Comparison of ENCODE assay signal across 27 cellular contexts in genomic region chr2:120821446-120822160, GRCh38.
DNase-seq lines count a peak whose midpoint lies in the region; ATAC-seq and TF ChIP-seq lines count a peak whose summit lies in the region.
"Had no signal": no experiment of that assay in that cellular context is flagged by ENCODE, and none has a peak within 500 bp of the region (broad histone marks: within the 10 kb centered on the region; RNA-seq: fewer than 3 reads in every experiment).

No MANE protein-coding gene starts in this region.

- H3K4me3 ChIP-seq in AG10803 (ENCODE audit: low read length) (peak overlapping the region; percentile 56), SJCRH30 (peak overlapping the region; percentile 59), mesenchymal stem cell (ENCODE audit: insufficient read depth in 1 of 2, low read depth in 1 of 2, low read length in 2 of 2) (peak overlapping the region in 1 of 2 experiments; percentile 64), skeletal muscle satellite cell (ENCODE audit: low read length) (peak overlapping the region; percentile 41)
- H3K4me3 ChIP-seq: body of pancreas, lung, PC-9, psoas muscle, upper lobe of left lung had no signal

- peak overlapping the region; percentile 27 for H2BK120ac ChIP-seq in mesenchymal stem cell (ENCODE audit: low read depth, low read length)

- H3K27me3 ChIP-seq in SJCRH30: no peaks in the 10 kb centered on the region
- H3K27me3 ChIP-seq in mesenchymal stem cell (ENCODE audit: control insufficient read depth in 1 of 2, insufficient read depth in 1 of 2, low read length in 2 of 2): no peaks in the 10 kb centered on the region
- no peaks in the 10 kb centered on the region for H3K27me3 ChIP-seq in skeletal muscle satellite cell (ENCODE audit: control insufficient read depth, insufficient read depth, low read length)
- H3K27me3 ChIP-seq: body of pancreas, upper lobe of left lung had no signal

- peak overlapping the region; percentile 12 for H4K91ac ChIP-seq in mesenchymal stem cell (ENCODE audit: low read length)

- H2BK15ac ChIP-seq in mesenchymal stem cell (ENCODE audit: low read depth, poor library complexity, severe bottlenecking): peak overlapping the region; percentile 67

- H3K4ac ChIP-seq in mesenchymal stem cell (ENCODE audit: low read depth in 1 of 2, low read length in 2 of 2): peak overlapping the region; percentile 15 to 68

- no peak overlapping the region for H2AFZ ChIP-seq in mesenchymal stem cell (ENCODE audit: low read depth, low read length)
- H2AFZ ChIP-seq: PC-9 had no signal

- peak overlapping the region; percentile 25 for H2AK5ac ChIP-seq in mesenchymal stem cell (ENCODE audit: low read length, severe bottlenecking)

- H3K36me3 ChIP-seq in SJCRH30: no peaks in the 10 kb centered on the region
- peaks cover 0 to 13% of the 10 kb centered on the region in 2 experiments for H3K36me3 ChIP-seq in mesenchymal stem cell (ENCODE audit: control insufficient read depth in 1 of 2, insufficient read depth in 2 of 2, low read depth in 1 of 2, low read length in 2 of 2)
- no peaks in the 10 kb centered on the region for H3K36me3 ChIP-seq in skeletal muscle satellite cell (ENCODE audit: insufficient read depth, low read length)
- H3K36me3 ChIP-seq: upper lobe of left lung, WERI-Rb-1 had no signal

- no peak overlapping the region for H2BK5ac ChIP-seq in mesenchymal stem cell (ENCODE audit: low read depth, low read length, poor library complexity, severe bottlenecking)

- no peak for ATAC-seq in HG02938 (IDR thresholded peaks at IDR 0.05; ENCODE audit: unreplicated experiment)
- ATAC-seq: activated naive CD8-positive, alpha-beta T cell treated with anti-CD3 and anti-CD28 coated beads, Interleukin-2, amount 50 U/mL, for 24 hours; activated T-cell treated with anti-CD3 and anti-CD28 coated beads, Interleukin-2, amount 50 U/mL, for 4 hours had no signal

- H3K4me2 ChIP-seq in mesenchymal stem cell (ENCODE audit: low read length, poor library complexity, severe bottlenecking) (peak overlapping the region; percentile 8), skeletal muscle satellite cell (ENCODE audit: low read length) (peak overlapping the region; percentile 71)
- H3K4me2 ChIP-seq: PC-9 had no signal

- peaks cover 45% of the 10 kb centered on the region for H3K4me1 ChIP-seq in SJCRH30
- peaks cover 46% of the 10 kb centered on the region for H3K4me1 ChIP-seq in mesenchymal stem cell (ENCODE audit: control insufficient read depth, insufficient read depth, low read depth, low read length)
- peaks cover 58% of the 10 kb centered on the region for H3K4me1 ChIP-seq in skeletal muscle satellite cell (ENCODE audit: control insufficient read depth, insufficient read depth, low read length)
- H3K4me1 ChIP-seq: body of pancreas, psoas muscle had no signal

- WGBS in mesenchymal stem cell: 90% methylated on average over 15 of the region's 15 CpGs

- H3K79me1 ChIP-seq in mesenchymal stem cell (replicated peaks; ENCODE audit: low read length, poor library complexity, severe bottlenecking): peaks cover 36% of the 10 kb centered on the region

- DNase-seq in AG10803 (ENCODE audit: low read depth) (no peak), SJCRH30 (no peak), mesenchymal stem cell (no peak), NCI-H2196 (lab: John Stamatoyannopoulos, UW; ENCODE audit: unreplicated experiment) (no peak)
- DNase-seq in activated CD4-positive, CD25-positive, alpha-beta regulatory T cell (lab: John Stamatoyannopoulos, UW): no peak
- DNase-seq in activated CD4-positive, CD25-positive, alpha-beta regulatory T cell treated with anti-CD3 and anti-CD28 coated beads, Interleukin-2, amount 50 U/mL, for 72 hours: no peak
- DNase-seq: activated CD4-positive, alpha-beta T cell treated with anti-CD3 and anti-CD28 coated beads, Interleukin-2, amount 10 ng/mL, durations not matched to agents 7 days and 5 days; activated gamma-delta T cell treated with Interleukin-2 at 50 U/mL for 16 hours; activated naive CD8-positive, alpha-beta T cell treated with anti-CD3 and anti-CD28 coated beads, Interleukin-2, amount 50 U/mL, for 24 hours; activated T-cell treated with anti-CD3 and anti-CD28 coated beads, Interleukin-2, amount 50 U/mL, for 4 hours; CD4-positive, CD25-positive, alpha-beta regulatory T cell; head of caudate nucleus; NCI-H1694 treated with DMSO at 0.1 percent for 48 hours; NCI-H2171 treated with DMSO at 0.1 percent for 48 hours; NCI-H526; NK-92 treated with Interleukin-12 subunit alpha and Interleukin-12 subunit beta, amount 100 ng/mL, for 24 hours; PC-9; SHP77; T1000; upper lobe of left lung had no signal

- H3K27ac ChIP-seq in SJCRH30: peak overlapping the region; percentile 99
- H3K27ac ChIP-seq in mesenchymal stem cell (ENCODE audit: low read length, poor library complexity, severe bottlenecking): peak overlapping the region; percentile 38
- H3K27ac ChIP-seq: body of pancreas, epithelial cell of prostate, PC-9, psoas muscle, upper lobe of left lung had no signal

- no peak overlapping the region for H3K23ac ChIP-seq in mesenchymal stem cell (ENCODE audit: low read length in 2 of 2)

- peak overlapping the region; percentile 11 to 66 for H2BK12ac ChIP-seq in mesenchymal stem cell (ENCODE audit: low read length in 2 of 2)

- H3K9ac ChIP-seq in mesenchymal stem cell (ENCODE audit: low read length) (peak overlapping the region; percentile 70), skeletal muscle satellite cell (ENCODE audit: low read depth, low read length) (peak overlapping the region; percentile 30)

- H3K14ac ChIP-seq in mesenchymal stem cell (ENCODE audit: low read length in 2 of 2): no peak overlapping the region

- H3K9me3 ChIP-seq in SJCRH30 (replicated peaks) (no peaks in the 10 kb centered on the region), mesenchymal stem cell (ENCODE audit: control insufficient read depth, low read length) (no peaks in the 10 kb centered on the region), skeletal muscle satellite cell (replicated peaks; ENCODE audit: low read length) (no peaks in the 10 kb centered on the region)
- H3K9me3 ChIP-seq: body of pancreas, psoas muscle, upper lobe of left lung had no signal

- no peak for TF ChIP-seq CTCF in AG10803 (conservative IDR thresholded peaks at IDR 0.05; ENCODE audit: low read length)

- H3K18ac ChIP-seq in mesenchymal stem cell (ENCODE audit: low read depth in 1 of 2, low read length in 2 of 2): peak overlapping the region; percentile 14 to 95

- peak overlapping the region; percentile 20 for H4K8ac ChIP-seq in mesenchymal stem cell (ENCODE audit: low read length)
